1 cellular context compared by ENCODE assay signal in the genomic region with DNA sequence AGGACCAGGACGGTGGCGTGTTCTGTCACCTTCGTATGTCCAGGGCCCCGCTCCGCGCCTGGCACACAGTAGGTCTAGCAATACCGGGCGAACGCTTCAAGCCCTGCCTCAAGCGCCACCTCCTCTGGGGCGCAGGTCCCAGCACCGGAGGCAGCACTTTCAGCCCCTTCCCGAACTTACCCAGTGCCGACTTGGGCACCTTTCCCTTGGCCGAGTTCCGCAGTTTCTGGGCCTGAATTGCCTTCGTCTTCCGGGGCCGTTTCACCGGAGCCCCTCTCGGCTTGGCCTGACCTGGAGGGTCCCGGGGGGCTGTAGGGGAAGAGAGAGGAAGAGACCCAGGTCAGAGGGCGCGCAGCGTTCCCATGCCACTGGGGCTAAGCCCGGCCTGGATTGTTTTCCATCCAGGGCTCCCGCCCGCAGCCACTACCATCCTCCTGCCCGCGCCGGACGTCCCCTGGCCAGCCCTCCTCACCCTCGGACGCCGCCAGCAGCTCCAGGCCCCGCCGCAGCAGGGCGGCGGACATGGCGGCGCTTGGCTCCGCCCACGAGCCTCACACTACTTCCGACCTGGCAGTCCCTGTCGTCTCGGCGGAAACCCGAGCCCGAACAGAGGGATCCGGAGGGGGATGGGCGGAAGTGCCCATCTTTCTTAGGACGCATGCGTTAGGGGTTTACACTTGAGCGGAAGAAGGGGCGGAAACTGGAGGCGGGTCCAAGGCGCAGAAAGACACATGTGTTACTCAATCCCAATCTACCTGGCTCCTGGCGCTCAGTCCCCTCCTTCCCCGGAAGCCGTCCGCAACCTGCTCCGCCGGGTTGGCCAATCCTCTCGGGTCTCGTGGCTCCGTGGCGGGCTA.
TF ChIP-seq lines count a peak whose summit lies in the region.

A gene with protein sequence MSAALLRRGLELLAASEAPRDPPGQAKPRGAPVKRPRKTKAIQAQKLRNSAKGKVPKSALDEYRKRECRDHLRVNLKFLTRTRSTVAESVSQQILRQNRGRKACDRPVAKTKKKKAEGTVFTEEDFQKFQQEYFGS (minus strand): TSS at position 534 of the 857 bp plus-strand sequence. CDS start 10 bp downstream, at position 524.

TF ChIP-seq in GM12878, 131 proteins besides CTCF, POLR2A, EP300 and RAD21 (continued from another document and continues in another):
- TF ChIP-seq HDAC6 (IDR thresholded peaks at IDR 0.05; ENCODE audit: unreplicated experiment), result no peak
- no peak; the same call in none of the 2 replicates for TF ChIP-seq GATAD2B (conservative IDR thresholded peaks at IDR 0.05; ENCODE audit: low read depth)
- no peak for TF ChIP-seq ZSCAN29 (IDR thresholded peaks at IDR 0.05)
- TF ChIP-seq TBL1XR1 (IDR thresholded peaks at IDR 0.05; ENCODE audit: low read depth, low read length), result no peak
- TF ChIP-seq MEF2A (IDR thresholded peaks at IDR 0.05; ENCODE audit: insufficient read depth, low read depth, low read length), result no peak
- no peak for TF ChIP-seq STAT1 (conservative IDR thresholded peaks at IDR 0.05)
- TF ChIP-seq BCL11A (IDR thresholded peaks at IDR 0.05; ENCODE audit: low read depth, low read length), result no peak
- TF ChIP-seq PML (IDR thresholded peaks at IDR 0.05; ENCODE audit: low read length), result no peak
- no peak for TF ChIP-seq KDM1A (IDR thresholded peaks at IDR 0.05; ENCODE audit: borderline replicate concordance)
- TF ChIP-seq, protein P1, sequence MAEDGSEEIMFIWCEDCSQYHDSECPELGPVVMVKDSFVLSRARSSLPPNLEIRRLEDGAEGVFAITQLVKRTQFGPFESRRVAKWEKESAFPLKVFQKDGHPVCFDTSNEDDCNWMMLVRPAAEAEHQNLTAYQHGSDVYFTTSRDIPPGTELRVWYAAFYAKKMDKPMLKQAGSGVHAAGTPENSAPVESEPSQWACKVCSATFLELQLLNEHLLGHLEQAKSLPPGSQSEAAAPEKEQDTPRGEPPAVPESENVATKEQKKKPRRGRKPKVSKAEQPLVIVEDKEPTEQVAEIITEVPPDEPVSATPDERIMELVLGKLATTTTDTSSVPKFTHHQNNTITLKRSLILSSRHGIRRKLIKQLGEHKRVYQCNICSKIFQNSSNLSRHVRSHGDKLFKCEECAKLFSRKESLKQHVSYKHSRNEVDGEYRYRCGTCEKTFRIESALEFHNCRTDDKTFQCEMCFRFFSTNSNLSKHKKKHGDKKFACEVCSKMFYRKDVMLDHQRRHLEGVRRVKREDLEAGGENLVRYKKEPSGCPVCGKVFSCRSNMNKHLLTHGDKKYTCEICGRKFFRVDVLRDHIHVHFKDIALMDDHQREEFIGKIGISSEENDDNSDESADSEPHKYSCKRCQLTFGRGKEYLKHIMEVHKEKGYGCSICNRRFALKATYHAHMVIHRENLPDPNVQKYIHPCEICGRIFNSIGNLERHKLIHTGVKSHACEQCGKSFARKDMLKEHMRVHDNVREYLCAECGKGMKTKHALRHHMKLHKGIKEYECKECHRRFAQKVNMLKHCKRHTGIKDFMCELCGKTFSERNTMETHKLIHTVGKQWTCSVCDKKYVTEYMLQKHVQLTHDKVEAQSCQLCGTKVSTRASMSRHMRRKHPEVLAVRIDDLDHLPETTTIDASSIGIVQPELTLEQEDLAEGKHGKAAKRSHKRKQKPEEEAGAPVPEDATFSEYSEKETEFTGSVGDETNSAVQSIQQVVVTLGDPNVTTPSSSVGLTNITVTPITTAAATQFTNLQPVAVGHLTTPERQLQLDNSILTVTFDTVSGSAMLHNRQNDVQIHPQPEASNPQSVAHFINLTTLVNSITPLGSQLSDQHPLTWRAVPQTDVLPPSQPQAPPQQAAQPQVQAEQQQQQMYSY (CRISPR knock-in tag; IDR thresholded peaks at IDR 0.05), result no peak
- no peak for TF ChIP-seq SMAD1 (IDR thresholded peaks at IDR 0.05; ENCODE audit: low read depth, partially characterized antibody)
- peak; percentile 23 for TF ChIP-seq RELA (IDR thresholded peaks at IDR 0.05; ENCODE audit: borderline replicate concordance, partially characterized antibody)
- TF ChIP-seq, protein P2, sequence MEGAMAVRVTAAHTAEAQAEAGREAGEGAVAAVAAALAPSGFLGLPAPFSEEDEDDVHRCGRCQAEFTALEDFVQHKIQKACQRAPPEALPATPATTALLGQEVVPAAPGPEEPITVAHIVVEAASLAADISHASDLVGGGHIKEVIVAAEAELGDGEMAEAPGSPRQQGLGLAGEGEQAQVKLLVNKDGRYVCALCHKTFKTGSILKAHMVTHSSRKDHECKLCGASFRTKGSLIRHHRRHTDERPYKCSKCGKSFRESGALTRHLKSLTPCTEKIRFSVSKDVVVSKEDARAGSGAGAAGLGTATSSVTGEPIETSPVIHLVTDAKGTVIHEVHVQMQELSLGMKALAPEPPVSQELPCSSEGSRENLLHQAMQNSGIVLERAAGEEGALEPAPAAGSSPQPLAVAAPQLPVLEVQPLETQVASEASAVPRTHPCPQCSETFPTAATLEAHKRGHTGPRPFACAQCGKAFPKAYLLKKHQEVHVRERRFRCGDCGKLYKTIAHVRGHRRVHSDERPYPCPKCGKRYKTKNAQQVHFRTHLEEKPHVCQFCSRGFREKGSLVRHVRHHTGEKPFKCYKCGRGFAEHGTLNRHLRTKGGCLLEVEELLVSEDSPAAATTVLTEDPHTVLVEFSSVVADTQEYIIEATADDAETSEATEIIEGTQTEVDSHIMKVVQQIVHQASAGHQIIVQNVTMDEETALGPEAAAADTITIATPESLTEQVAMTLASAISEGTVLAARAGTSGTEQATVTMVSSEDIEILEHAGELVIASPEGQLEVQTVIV (IDR thresholded peaks at IDR 0.05; ENCODE audit: borderline replicate concordance, partially characterized antibody), result peak; percentile 83
- TF ChIP-seq, protein P3, sequence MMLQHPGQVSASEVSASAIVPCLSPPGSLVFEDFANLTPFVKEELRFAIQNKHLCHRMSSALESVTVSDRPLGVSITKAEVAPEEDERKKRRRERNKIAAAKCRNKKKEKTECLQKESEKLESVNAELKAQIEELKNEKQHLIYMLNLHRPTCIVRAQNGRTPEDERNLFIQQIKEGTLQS (IDR thresholded peaks at IDR 0.05; ENCODE audit: borderline replicate concordance, extremely low read depth, low read depth, low read length), result no peak
- no peak for TF ChIP-seq RCOR1 (conservative IDR thresholded peaks at IDR 0.05; ENCODE audit: low read depth, low read length)
- TF ChIP-seq TAF1 (IDR thresholded peaks at IDR 0.05; ENCODE audit: borderline replicate concordance, low read depth, low read length), result peak; percentile 71; the same call in 1 of the 2 replicates
- TF ChIP-seq, protein P4, sequence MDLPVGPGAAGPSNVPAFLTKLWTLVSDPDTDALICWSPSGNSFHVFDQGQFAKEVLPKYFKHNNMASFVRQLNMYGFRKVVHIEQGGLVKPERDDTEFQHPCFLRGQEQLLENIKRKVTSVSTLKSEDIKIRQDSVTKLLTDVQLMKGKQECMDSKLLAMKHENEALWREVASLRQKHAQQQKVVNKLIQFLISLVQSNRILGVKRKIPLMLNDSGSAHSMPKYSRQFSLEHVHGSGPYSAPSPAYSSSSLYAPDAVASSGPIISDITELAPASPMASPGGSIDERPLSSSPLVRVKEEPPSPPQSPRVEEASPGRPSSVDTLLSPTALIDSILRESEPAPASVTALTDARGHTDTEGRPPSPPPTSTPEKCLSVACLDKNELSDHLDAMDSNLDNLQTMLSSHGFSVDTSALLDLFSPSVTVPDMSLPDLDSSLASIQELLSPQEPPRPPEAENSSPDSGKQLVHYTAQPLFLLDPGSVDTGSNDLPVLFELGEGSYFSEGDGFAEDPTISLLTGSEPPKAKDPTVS (IDR thresholded peaks at IDR 0.05; ENCODE audit: low read depth, low read length), result no peak
- TF ChIP-seq SIN3A (IDR thresholded peaks at IDR 0.05; ENCODE audit: low read depth, low read length), result peak; percentile 83
- TF ChIP-seq POLR2AphosphoS2 (IDR thresholded peaks at IDR 0.05; ENCODE audit: low read depth, low read length), result peak; percentile 79
- TF ChIP-seq KLF5 (IDR thresholded peaks at IDR 0.05; ENCODE audit: partially characterized antibody), result peak; percentile 65
- TF ChIP-seq TARDBP (IDR thresholded peaks at IDR 0.05; ENCODE audit: borderline replicate concordance), result no peak; the same call in 1 of the 2 replicates
- TF ChIP-seq MYC (IDR thresholded peaks at IDR 0.05; ENCODE audit: insufficient read depth, insufficient read length, insufficient replicate concordance, low read length, severe bottlenecking), result peak; percentile 24
- peak; percentile 54; the same call in 1 of the 2 replicates for TF ChIP-seq SMAD5 (IDR thresholded peaks at IDR 0.05; ENCODE audit: low read depth)
- no peak for TF ChIP-seq ZNF622 (IDR thresholded peaks at IDR 0.05)
- TF ChIP-seq SUPT20H (IDR thresholded peaks at IDR 0.05; ENCODE audit: borderline replicate concordance, control insufficient read depth, low read depth, low read length), result no peak
- TF ChIP-seq BHLHE40 (IDR thresholded peaks at IDR 0.05; ENCODE audit: borderline replicate concordance in 1 of 2, low read depth in 2 of 2, low read length in 1 of 2), result peak; percentile 66 to 88; a peak in 3 of 4 replicates
- TF ChIP-seq, protein P5, sequence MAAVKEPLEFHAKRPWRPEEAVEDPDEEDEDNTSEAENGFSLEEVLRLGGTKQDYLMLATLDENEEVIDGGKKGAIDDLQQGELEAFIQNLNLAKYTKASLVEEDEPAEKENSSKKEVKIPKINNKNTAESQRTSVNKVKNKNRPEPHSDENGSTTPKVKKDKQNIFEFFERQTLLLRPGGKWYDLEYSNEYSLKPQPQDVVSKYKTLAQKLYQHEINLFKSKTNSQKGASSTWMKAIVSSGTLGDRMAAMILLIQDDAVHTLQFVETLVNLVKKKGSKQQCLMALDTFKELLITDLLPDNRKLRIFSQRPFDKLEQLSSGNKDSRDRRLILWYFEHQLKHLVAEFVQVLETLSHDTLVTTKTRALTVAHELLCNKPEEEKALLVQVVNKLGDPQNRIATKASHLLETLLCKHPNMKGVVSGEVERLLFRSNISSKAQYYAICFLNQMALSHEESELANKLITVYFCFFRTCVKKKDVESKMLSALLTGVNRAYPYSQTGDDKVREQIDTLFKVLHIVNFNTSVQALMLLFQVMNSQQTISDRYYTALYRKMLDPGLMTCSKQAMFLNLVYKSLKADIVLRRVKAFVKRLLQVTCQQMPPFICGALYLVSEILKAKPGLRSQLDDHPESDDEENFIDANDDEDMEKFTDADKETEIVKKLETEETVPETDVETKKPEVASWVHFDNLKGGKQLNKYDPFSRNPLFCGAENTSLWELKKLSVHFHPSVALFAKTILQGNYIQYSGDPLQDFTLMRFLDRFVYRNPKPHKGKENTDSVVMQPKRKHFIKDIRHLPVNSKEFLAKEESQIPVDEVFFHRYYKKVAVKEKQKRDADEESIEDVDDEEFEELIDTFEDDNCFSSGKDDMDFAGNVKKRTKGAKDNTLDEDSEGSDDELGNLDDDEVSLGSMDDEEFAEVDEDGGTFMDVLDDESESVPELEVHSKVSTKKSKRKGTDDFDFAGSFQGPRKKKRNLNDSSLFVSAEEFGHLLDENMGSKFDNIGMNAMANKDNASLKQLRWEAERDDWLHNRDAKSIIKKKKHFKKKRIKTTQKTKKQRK (IDR thresholded peaks at IDR 0.05; ENCODE audit: low read depth, low read length), result no peak; the same call in 1 of the 2 replicates
- no peak for TF ChIP-seq EZH2 (IDR thresholded peaks at IDR 0.05; ENCODE audit: borderline replicate concordance, control insufficient read depth, low read depth, low read length)
- no peak for TF ChIP-seq BMI1 (IDR thresholded peaks at IDR 0.05; ENCODE audit: borderline replicate concordance)
- no peak for TF ChIP-seq MEF2B (IDR thresholded peaks at IDR 0.05; ENCODE audit: partially characterized antibody, poor library complexity, severe bottlenecking)
- TF ChIP-seq, protein P6, sequence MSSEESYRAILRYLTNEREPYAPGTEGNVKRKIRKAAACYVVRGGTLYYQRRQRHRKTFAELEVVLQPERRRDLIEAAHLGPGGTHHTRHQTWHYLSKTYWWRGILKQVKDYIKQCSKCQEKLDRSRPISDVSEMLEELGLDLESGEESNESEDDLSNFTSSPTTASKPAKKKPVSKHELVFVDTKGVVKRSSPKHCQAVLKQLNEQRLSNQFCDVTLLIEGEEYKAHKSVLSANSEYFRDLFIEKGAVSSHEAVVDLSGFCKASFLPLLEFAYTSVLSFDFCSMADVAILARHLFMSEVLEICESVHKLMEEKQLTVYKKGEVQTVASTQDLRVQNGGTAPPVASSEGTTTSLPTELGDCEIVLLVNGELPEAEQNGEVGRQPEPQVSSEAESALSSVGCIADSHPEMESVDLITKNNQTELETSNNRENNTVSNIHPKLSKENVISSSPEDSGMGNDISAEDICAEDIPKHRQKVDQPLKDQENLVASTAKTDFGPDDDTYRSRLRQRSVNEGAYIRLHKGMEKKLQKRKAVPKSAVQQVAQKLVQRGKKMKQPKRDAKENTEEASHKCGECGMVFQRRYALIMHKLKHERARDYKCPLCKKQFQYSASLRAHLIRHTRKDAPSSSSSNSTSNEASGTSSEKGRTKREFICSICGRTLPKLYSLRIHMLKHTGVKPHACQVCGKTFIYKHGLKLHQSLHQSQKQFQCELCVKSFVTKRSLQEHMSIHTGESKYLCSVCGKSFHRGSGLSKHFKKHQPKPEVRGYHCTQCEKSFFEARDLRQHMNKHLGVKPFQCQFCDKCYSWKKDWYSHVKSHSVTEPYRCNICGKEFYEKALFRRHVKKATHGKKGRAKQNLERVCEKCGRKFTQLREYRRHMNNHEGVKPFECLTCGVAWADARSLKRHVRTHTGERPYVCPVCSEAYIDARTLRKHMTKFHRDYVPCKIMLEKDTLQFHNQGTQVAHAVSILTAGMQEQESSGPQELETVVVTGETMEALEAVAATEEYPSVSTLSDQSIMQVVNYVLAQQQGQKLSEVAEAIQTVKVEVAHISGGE (CRISPR knock-in tag; IDR thresholded peaks at IDR 0.05), result peak; percentile 76
- peak; percentile 91 for TF ChIP-seq POLR2AphosphoS5 (IDR thresholded peaks at IDR 0.05; ENCODE audit: low read length)
- TF ChIP-seq ZZZ3 (IDR thresholded peaks at IDR 0.05; ENCODE audit: control insufficient read depth, insufficient read length, low read depth), result no peak
- TF ChIP-seq TCF7 (IDR thresholded peaks at IDR 0.05; ENCODE audit: borderline replicate concordance), result no peak
- peak; percentile 95 for TF ChIP-seq CHD2 (IDR thresholded peaks at IDR 0.05; ENCODE audit: borderline replicate concordance, low read depth, low read length)
- TF ChIP-seq, protein P7, sequence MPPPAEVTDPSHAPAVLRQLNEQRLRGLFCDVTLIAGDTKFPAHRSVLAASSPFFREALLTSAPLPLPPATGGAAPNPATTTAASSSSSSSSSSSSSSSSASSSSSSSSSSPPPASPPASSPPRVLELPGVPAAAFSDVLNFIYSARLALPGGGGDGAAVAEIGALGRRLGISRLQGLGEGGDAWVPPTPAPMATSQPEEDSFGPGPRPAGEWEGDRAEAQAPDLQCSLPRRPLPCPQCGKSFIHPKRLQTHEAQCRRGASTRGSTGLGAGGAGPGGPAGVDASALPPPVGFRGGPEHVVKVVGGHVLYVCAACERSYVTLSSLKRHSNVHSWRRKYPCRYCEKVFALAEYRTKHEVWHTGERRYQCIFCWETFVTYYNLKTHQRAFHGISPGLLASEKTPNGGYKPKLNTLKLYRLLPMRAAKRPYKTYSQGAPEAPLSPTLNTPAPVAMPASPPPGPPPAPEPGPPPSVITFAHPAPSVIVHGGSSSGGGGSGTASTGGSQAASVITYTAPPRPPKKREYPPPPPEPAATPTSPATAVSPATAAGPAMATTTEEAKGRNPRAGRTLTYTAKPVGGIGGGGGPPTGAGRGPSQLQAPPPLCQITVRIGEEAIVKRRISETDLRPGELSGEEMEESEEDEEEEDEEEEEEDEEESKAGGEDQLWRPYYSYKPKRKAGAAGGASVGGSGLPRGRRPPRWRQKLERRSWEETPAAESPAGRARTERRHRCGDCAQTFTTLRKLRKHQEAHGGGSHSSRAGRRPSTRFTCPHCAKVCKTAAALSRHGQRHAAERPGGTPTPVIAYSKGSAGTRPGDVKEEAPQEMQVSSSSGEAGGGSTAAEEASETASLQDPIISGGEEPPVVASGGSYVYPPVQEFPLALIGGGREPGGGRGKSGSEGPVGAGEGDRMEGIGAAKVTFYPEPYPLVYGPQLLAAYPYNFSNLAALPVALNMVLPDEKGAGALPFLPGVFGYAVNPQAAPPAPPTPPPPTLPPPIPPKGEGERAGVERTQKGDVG (CRISPR knock-in tag; IDR thresholded peaks at IDR 0.05), result no peak
